2 cellular contexts compared by ENCODE assay signal in the genomic region with DNA sequence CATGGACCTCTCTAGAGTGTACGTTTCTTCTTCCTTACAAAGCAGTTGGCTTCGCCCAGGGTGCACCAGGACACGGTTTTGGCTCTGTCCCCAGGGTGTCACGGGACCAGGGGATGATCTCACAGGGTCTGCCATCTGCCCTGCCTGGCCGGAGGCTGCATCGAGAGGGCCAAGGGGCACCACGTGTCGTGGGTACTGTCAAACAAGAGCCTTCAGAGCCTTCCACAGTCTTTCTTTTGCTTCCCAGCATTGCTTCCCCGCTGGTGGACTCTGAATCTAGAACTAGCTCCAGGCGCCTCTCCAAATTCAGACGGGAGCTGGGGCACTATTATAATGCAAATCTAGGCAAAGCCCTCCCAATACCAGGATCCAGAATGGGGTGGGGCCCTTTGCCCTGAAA.
TF ChIP-seq lines count a peak whose summit lies in the region.

No MANE protein-coding gene starts in this region.

TF ChIP-seq in liver, 16 proteins besides CTCF, POLR2A, EP300 and RAD21:
- TF ChIP-seq TAF1 (conservative IDR thresholded peaks at IDR 0.05) (no peak), GABPA (IDR thresholded peaks at IDR 0.05 in 1 of 2, conservative IDR thresholded peaks at IDR 0.05 in 1 of 2) (no peak), EGR1 (IDR thresholded peaks at IDR 0.05; ENCODE audit: low read depth in 2 of 2) (no peak), NR2F2 (IDR thresholded peaks at IDR 0.05) (no peak), RXRA (IDR thresholded peaks at IDR 0.05) (peak; percentile 67 to 96), ATF3 (IDR thresholded peaks at IDR 0.05) (peak; percentile 74), YY1 (IDR thresholded peaks at IDR 0.05) (peak; percentile 75), HNF4G (IDR thresholded peaks at IDR 0.05) (peak; percentile 32), ZBTB33 (IDR thresholded peaks at IDR 0.05) (peak; percentile 60), JUND (IDR thresholded peaks at IDR 0.05) (peak; percentile 82 to 94), SP1 (IDR thresholded peaks at IDR 0.05) (peak; percentile 68), FOXA2 (IDR thresholded peaks at IDR 0.05) (peak; percentile 66), FOXA1 (IDR thresholded peaks at IDR 0.05) (peak; percentile 68), HNF4A (conservative IDR thresholded peaks at IDR 0.05) (peak; percentile 81 to 97), MAX (IDR thresholded peaks at IDR 0.05) (peak; percentile 98)
- TF ChIP-seq, protein P1, sequence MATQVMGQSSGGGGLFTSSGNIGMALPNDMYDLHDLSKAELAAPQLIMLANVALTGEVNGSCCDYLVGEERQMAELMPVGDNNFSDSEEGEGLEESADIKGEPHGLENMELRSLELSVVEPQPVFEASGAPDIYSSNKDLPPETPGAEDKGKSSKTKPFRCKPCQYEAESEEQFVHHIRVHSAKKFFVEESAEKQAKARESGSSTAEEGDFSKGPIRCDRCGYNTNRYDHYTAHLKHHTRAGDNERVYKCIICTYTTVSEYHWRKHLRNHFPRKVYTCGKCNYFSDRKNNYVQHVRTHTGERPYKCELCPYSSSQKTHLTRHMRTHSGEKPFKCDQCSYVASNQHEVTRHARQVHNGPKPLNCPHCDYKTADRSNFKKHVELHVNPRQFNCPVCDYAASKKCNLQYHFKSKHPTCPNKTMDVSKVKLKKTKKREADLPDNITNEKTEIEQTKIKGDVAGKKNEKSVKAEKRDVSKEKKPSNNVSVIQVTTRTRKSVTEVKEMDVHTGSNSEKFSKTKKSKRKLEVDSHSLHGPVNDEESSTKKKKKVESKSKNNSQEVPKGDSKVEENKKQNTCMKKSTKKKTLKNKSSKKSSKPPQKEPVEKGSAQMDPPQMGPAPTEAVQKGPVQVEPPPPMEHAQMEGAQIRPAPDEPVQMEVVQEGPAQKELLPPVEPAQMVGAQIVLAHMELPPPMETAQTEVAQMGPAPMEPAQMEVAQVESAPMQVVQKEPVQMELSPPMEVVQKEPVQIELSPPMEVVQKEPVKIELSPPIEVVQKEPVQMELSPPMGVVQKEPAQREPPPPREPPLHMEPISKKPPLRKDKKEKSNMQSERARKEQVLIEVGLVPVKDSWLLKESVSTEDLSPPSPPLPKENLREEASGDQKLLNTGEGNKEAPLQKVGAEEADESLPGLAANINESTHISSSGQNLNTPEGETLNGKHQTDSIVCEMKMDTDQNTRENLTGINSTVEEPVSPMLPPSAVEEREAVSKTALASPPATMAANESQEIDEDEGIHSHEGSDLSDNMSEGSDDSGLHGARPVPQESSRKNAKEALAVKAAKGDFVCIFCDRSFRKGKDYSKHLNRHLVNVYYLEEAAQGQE (IDR thresholded peaks at IDR 0.05): peak; percentile 77

TF ChIP-seq in HepG2, 621 proteins besides CTCF, POLR2A, EP300 and RAD21:
- TF ChIP-seq ARNT (IDR thresholded peaks at IDR 0.05) (no peak), KLF6 (CRISPR knock-in tag; IDR thresholded peaks at IDR 0.05) (no peak), THAP9 (CRISPR knock-in tag; IDR thresholded peaks at IDR 0.05; ENCODE audit: borderline replicate concordance) (no peak), GZF1 (CRISPR knock-in tag; IDR thresholded peaks at IDR 0.05) (no peak), ZNF136 (CRISPR knock-in tag; IDR thresholded peaks at IDR 0.05; ENCODE audit: low read depth) (no peak), KMT2A (CRISPR knock-in tag; IDR thresholded peaks at IDR 0.05) (no peak), ZNF562 (CRISPR knock-in tag; IDR thresholded peaks at IDR 0.05; ENCODE audit: borderline replicate concordance) (no peak), ZFYVE20 (CRISPR knock-in tag; IDR thresholded peaks at IDR 0.05; ENCODE audit: borderline replicate concordance, low read depth) (no peak), BRD4 (CRISPR knock-in tag; IDR thresholded peaks at IDR 0.05) (no peak), ZNF24 (IDR thresholded peaks at IDR 0.05) (no peak)
- TF ChIP-seq, protein P2, sequence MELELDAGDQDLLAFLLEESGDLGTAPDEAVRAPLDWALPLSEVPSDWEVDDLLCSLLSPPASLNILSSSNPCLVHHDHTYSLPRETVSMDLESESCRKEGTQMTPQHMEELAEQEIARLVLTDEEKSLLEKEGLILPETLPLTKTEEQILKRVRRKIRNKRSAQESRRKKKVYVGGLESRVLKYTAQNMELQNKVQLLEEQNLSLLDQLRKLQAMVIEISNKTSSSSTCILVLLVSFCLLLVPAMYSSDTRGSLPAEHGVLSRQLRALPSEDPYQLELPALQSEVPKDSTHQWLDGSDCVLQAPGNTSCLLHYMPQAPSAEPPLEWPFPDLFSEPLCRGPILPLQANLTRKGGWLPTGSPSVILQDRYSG (CRISPR knock-in tag; IDR thresholded peaks at IDR 0.05): no peak
